In genomic region chr15:38554354-38554753, GRCh38 we compare ENCODE assay signal across 10 cellular contexts. TPM values are rescaled to one million over a fixed set of nuclear protein-coding genes. Genes with fewer than 3 reads are reported as not detected.
DNase-seq lines count a peak whose midpoint lies in the region; ATAC-seq and TF ChIP-seq lines count a peak whose summit lies in the region.
"Had no signal": no experiment of that assay in that cellular context is flagged by ENCODE, and none has a peak within 500 bp of the region (broad histone marks: within the 10 kb centered on the region; RNA-seq: fewer than 3 reads in every experiment).

No MANE protein-coding gene starts in this region.

- no peaks in the 10 kb centered on the region for H3K27me3 Mint-ChIP-seq in CD8-positive, alpha-beta T cell (ENCODE audit: low read depth)
- H3K27me3 Mint-ChIP-seq in central memory CD8-positive, alpha-beta T cell = no peaks in the 10 kb centered on the region

- no peak overlapping the region for H3K27ac ChIP-seq in CD8-positive, alpha-beta T cell (ENCODE audit: low read depth, low read length)
- no peak overlapping the region for H3K27ac ChIP-seq in hepatocyte
- H3K27ac ChIP-seq: BLaER1 had no signal

- CTCF ChIA-PET in CD8-positive, alpha-beta T cell (lab: Charles Lee) = interaction anchor here (0.6 to 7.3 kb wide), 5 partner anchors 9 to 1044 kb away, joined by 3 to 80 read pairs (median 40); partner anchors contain the start of gene RASGRP1

- 78% methylated on average over 4 of the region's 4 CpGs for WGBS in hepatocyte (ENCODE audit: low lambda C conversion rate, missing lambda C conversion rate)

- no peak for TF ChIP-seq CTCF in CD8-positive, alpha-beta T cell (IDR thresholded peaks at IDR 0.05)
- no peak for TF ChIP-seq CTCF in hepatocyte (IDR thresholded peaks at IDR 0.05; ENCODE audit: poor library complexity)
- no peak for TF ChIP-seq CTCF in BE2C (IDR thresholded peaks at IDR 0.05; ENCODE audit: low read depth, low read length)

- intact Hi-C loops in CD8-positive, alpha-beta T cell (cut with DNase I, micrococcal nuclease) = no loop called here

- peak overlapping the region; percentile 91 for H3K27ac Mint-ChIP-seq in CD8-positive, alpha-beta T cell
- peak overlapping the region; percentile 88 for H3K27ac Mint-ChIP-seq in central memory CD8-positive, alpha-beta T cell (ENCODE audit: low read depth)

- no peaks in the 10 kb centered on the region for H4K20me1 ChIP-seq in hepatocyte (ENCODE audit: insufficient read depth, poor library complexity, severe bottlenecking)

- peaks cover 80% of the 10 kb centered on the region for H3K36me3 Mint-ChIP-seq in CD8-positive, alpha-beta T cell
- H3K36me3 Mint-ChIP-seq in central memory CD8-positive, alpha-beta T cell (ENCODE audit: insufficient read depth) = peaks cover 64% of the 10 kb centered on the region

- DNase-seq in CD8-positive, alpha-beta T cell = peak in 1 of 7 experiments; percentile 34
- no peak for DNase-seq in central memory CD8-positive, alpha-beta T cell (ENCODE audit: low spot score in 2 of 2)
- no peak for DNase-seq in hepatocyte (ENCODE audit: low spot score)
- DNase-seq in cerebellum (ENCODE audit: low spot score) = no peak
- no peak for DNase-seq in BE2C
- DNase-seq in midbrain (lab: John Stamatoyannopoulos, UW) = no peak

- peaks cover 21% of the 10 kb centered on the region for H3K36me3 ChIP-seq in CD8-positive, alpha-beta T cell (ENCODE audit: insufficient read depth, low read length)
- no peaks in the 10 kb centered on the region for H3K36me3 ChIP-seq in hepatocyte (replicated peaks; ENCODE audit: insufficient read depth, low read depth)
- H3K36me3 ChIP-seq in BE2C = no peaks in the 10 kb centered on the region

- H3K4me1 Mint-ChIP-seq in CD8-positive, alpha-beta T cell (ENCODE audit: low read depth) = peaks cover 90% of the 10 kb centered on the region
- peaks cover 89% of the 10 kb centered on the region for H3K4me1 Mint-ChIP-seq in central memory CD8-positive, alpha-beta T cell

- peak; percentile 60 for ATAC-seq in CD8-positive, alpha-beta T cell
- ATAC-seq in GM19372 (IDR thresholded peaks at IDR 0.05; ENCODE audit: low read depth, unreplicated experiment) (peak; percentile 54), HG03460 (IDR thresholded peaks at IDR 0.05; ENCODE audit: unreplicated experiment) (peak; percentile 43)
- ATAC-seq in central memory CD8-positive, alpha-beta T cell (replicated peaks; ENCODE audit: extremely low read depth, poor library complexity, severe bottlenecking) = peak; percentile 67
- ATAC-seq: HCT116 had no signal

- H3K9me2 ChIP-seq in hepatocyte (replicated peaks; ENCODE audit: insufficient read depth) = no peaks in the 10 kb centered on the region

- H3K4me3 Mint-ChIP-seq in CD8-positive, alpha-beta T cell = peak overlapping the region; percentile 52
- H3K4me3 Mint-ChIP-seq in central memory CD8-positive, alpha-beta T cell = peak overlapping the region; percentile 95

- H3K4me1 ChIP-seq in CD8-positive, alpha-beta T cell (ENCODE audit: insufficient read depth, low read length) = peaks cover 92% of the 10 kb centered on the region
- peaks cover 18% of the 10 kb centered on the region for H3K4me1 ChIP-seq in hepatocyte (ENCODE audit: insufficient read depth)
- H3K4me1 ChIP-seq in BE2C = no peaks in the 10 kb centered on the region
- H3K4me1 ChIP-seq: BLaER1 had no signal

- H3K9me3 ChIP-seq in CD8-positive, alpha-beta T cell (ENCODE audit: low read length) = no peaks in the 10 kb centered on the region
- H3K9me3 ChIP-seq in hepatocyte (ENCODE audit: low read depth) (no peaks in the 10 kb centered on the region), BE2C (no peaks in the 10 kb centered on the region)
- H3K9me3 ChIP-seq: BLaER1 had no signal

- no peak overlapping the region for H3K4me2 ChIP-seq in hepatocyte
- H3K4me2 ChIP-seq: BLaER1 had no signal

- no peaks in the 10 kb centered on the region for H3K79me2 ChIP-seq in hepatocyte

- no peaks in the 10 kb centered on the region for H3K27me3 ChIP-seq in CD8-positive, alpha-beta T cell (ENCODE audit: insufficient read depth, low read length)
- H3K27me3 ChIP-seq in hepatocyte (no peaks in the 10 kb centered on the region), BE2C (peaks cover 18% of the 10 kb centered on the region)
- H3K27me3 ChIP-seq: BLaER1 had no signal

- no peak overlapping the region for H3K4me3 ChIP-seq in CD8-positive, alpha-beta T cell (ENCODE audit: low read depth, low read length)
- H3K4me3 ChIP-seq in hepatocyte (no peak overlapping the region), BE2C (ENCODE audit: low read depth, low read length) (no peak overlapping the region)
- H3K4me3 ChIP-seq: BLaER1 had no signal

- H3K9me3 Mint-ChIP-seq in CD8-positive, alpha-beta T cell = no peaks in the 10 kb centered on the region
- no peaks in the 10 kb centered on the region for H3K9me3 Mint-ChIP-seq in central memory CD8-positive, alpha-beta T cell

- H2AFZ ChIP-seq in hepatocyte = no peak overlapping the region

- POLR2A ChIA-PET in CD8-positive, alpha-beta T cell (lab: Charles Lee) = interaction anchor here (0.7 to 2.4 kb wide), 4 partner anchors 10 to 21 kb away, joined by 3 to 8 read pairs (median 4); partner anchors contain the start of gene RASGRP1

RNA-seq across cellular contexts. Expression of gene RASGRP1, which starts 10.3 kb away (rescaled TPM):
- total RNA-seq in CD8-positive, alpha-beta T cell = 10 to 100 TPM; 58.2 to 65.2 TPM
- total RNA-seq in hepatocyte (0.53 and 2.4 TPM in 2 replicates), cerebellum (10.2 TPM)
- polyA plus RNA-seq in hepatocyte = 0.41 and 1.3 TPM in 2 replicates
- 1.6 TPM for polyA plus RNA-seq in BE2C (2012; ENCODE audit: insufficient read depth, insufficient read length, low read depth)
